In the genomic region with DNA sequence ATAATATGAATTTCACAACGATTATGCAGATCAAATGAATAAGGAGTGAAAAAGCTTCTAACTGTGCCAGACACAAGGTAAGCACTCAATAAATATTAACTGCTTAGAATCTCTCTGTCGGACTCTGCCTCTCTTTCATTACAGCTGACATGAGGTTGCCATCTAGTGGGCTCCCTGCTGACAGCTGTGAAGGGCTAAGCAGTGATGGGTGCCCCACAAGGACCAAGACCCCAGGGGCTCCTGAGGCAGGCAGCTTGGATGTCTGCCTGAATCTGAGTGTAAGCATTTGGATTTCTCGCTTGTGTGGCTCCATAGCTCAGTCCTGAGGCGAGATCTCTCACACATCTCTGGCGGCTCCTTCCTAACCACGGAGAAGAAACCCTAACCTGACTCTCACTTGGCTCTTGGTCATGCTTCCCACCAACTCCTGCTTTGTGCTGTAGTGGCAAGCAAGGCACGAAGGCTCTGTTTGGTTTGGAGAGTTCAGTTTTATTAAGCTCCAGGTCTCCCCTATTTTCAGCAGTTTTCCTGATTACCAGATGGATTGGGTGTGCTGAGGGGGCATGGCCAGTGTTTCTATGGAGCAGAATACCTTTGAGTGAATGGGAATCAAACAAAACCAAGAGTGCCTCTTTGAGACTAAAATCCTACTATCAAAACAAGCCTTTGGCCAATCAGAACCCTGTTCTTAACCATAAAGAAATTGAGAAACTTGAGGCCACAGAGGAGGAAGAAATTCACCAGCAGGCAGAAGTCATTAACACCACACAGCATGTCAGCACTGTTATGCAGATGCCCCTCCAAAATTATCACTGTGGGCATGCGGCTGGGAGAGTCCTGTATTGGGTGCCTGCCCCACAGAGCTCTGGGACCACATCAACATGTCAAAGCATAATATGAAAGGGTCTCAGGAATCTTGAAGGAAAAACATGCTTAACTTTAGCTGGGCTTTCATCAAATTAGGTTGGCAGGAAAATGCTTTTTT, we compare ENCODE assay signal across 1 cellular context.
TF ChIP-seq lines count a peak whose summit lies in the region.

No MANE protein-coding gene starts in this region.

TF ChIP-seq in GM23338, 12 proteins besides CTCF, POLR2A, EP300 and RAD21:
- TF ChIP-seq, protein P1, sequence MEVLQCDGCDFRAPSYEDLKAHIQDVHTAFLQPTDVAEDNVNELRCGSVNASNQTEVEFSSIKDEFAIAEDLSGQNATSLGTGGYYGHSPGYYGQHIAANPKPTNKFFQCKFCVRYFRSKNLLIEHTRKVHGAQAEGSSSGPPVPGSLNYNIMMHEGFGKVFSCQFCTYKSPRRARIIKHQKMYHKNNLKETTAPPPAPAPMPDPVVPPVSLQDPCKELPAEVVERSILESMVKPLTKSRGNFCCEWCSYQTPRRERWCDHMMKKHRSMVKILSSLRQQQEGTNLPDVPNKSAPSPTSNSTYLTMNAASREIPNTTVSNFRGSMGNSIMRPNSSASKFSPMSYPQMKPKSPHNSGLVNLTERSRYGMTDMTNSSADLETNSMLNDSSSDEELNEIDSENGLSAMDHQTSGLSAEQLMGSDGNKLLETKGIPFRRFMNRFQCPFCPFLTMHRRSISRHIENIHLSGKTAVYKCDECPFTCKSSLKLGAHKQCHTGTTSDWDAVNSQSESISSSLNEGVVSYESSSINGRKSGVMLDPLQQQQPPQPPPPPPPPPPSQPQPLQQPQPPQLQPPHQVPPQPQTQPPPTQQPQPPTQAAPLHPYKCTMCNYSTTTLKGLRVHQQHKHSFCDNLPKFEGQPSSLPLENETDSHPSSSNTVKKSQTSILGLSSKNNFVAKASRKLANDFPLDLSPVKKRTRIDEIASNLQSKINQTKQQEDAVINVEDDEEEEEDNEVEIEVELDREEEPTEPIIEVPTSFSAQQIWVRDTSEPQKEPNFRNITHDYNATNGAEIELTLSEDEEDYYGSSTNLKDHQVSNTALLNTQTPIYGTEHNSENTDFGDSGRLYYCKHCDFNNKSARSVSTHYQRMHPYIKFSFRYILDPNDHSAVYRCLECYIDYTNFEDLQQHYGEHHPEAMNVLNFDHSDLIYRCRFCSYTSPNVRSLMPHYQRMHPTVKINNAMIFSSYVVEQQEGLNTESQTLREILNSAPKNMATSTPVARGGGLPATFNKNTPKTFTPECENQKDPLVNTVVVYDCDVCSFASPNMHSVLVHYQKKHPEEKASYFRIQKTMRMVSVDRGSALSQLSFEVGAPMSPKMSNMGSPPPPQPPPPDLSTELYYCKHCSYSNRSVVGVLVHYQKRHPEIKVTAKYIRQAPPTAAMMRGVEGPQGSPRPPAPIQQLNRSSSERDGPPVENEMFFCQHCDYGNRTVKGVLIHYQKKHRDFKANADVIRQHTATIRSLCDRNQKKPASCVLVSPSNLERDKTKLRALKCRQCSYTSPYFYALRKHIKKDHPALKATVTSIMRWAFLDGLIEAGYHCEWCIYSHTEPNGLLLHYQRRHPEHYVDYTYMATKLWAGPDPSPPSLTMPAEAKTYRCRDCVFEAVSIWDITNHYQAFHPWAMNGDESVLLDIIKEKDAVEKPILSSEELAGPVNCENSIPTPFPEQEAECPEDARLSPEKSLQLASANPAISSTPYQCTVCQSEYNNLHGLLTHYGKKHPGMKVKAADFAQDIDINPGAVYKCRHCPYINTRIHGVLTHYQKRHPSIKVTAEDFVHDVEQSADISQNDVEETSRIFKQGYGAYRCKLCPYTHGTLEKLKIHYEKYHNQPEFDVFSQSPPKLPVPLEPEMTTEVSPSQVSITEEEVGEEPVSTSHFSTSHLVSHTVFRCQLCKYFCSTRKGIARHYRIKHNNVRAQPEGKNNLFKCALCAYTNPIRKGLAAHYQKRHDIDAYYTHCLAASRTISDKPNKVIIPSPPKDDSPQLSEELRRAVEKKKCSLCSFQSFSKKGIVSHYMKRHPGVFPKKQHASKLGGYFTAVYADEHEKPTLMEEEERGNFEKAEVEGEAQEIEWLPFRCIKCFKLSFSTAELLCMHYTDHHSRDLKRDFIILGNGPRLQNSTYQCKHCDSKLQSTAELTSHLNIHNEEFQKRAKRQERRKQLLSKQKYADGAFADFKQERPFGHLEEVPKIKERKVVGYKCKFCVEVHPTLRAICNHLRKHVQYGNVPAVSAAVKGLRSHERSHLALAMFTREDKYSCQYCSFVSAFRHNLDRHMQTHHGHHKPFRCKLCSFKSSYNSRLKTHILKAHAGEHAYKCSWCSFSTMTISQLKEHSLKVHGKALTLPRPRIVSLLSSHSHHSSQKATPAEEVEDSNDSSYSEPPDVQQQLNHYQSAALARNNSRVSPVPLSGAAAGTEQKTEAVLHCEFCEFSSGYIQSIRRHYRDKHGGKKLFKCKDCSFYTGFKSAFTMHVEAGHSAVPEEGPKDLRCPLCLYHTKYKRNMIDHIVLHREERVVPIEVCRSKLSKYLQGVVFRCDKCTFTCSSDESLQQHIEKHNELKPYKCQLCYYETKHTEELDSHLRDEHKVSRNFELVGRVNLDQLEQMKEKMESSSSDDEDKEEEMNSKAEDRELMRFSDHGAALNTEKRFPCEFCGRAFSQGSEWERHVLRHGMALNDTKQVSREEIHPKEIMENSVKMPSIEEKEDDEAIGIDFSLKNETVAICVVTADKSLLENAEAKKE (CRISPR knock-in tag; IDR thresholded peaks at IDR 0.05), result peak; percentile 77
- TF ChIP-seq POLR2AphosphoS5 (IDR thresholded peaks at IDR 0.05; ENCODE audit: low read depth), result no peak
- no peak for TF ChIP-seq STAT1 (IDR thresholded peaks at IDR 0.05; ENCODE audit: unreplicated experiment)
- TF ChIP-seq NANOG (IDR thresholded peaks at IDR 0.05; ENCODE audit: borderline replicate concordance), result peak; percentile 60; the same call in 1 of the 2 replicates
